8 cellular contexts compared by ENCODE assay signal in genomic region chr2:238202326-238203103, GRCh38. TPM values are rescaled to one million over a fixed set of nuclear protein-coding genes. Genes with fewer than 3 reads are reported as not detected.
DNase-seq lines count a peak whose midpoint lies in the region; ATAC-seq and TF ChIP-seq lines count a peak whose summit lies in the region.

No MANE protein-coding gene starts in this region.

- H3K56ac ChIP-seq in H9 (ENCODE audit: insufficient read length, low read depth, low read length): no peak overlapping the region

- no CpG with 5 or more reads among the region's 30 CpGs for WGBS in H9 (ENCODE audit: extremely low coverage, insufficient read length, low lambda C conversion rate)
- WGBS in esophagus muscularis mucosa: 9% methylated on average over 27 of the region's 30 CpGs
- 3 to 4% (median 4%) methylated on average over 30 of the region's 30 CpGs for WGBS in ovary, 3 donors

- H3K27me3 ChIP-seq in BLaER1 (no peaks in the 10 kb centered on the region), H9 (ENCODE audit: insufficient read depth, low read length) (no peaks in the 10 kb centered on the region), esophagus muscularis mucosa (no peaks in the 10 kb centered on the region), ovary (no peaks in the 10 kb centered on the region)

- intact Hi-C loops in esophagus muscularis mucosa (cut with DNase I) (loop anchor here (10.0 kb wide), 1 partner anchor 62 kb away; no protein-coding TSS in a partner anchor), ovary (cut with DNase I) (no loop called here), head of caudate nucleus (cut with DNase I) (no loop called here)

- H3K23ac ChIP-seq in H9 (ENCODE audit: insufficient read length, low read depth, low read length): no peak overlapping the region

- no peak overlapping the region for H3K14ac ChIP-seq in H9 (ENCODE audit: insufficient read depth, low read length)

- H2AFZ ChIP-seq in H9 (ENCODE audit: low read length): no peak overlapping the region

- no peak overlapping the region for H4K91ac ChIP-seq in H9 (ENCODE audit: insufficient read length, low read depth, low read length)

- peaks cover 8% of the 10 kb centered on the region for H3K23me2 ChIP-seq in H9 (ENCODE audit: insufficient read length, low read depth, low read length, poor library complexity, severe bottlenecking)

- no peak for TF ChIP-seq POLR2A in esophagus muscularis mucosa (IDR thresholded peaks at IDR 0.05; ENCODE audit: low read depth)
- no peak for TF ChIP-seq POLR2A in ovary (IDR thresholded peaks at IDR 0.05)

- H2AK5ac ChIP-seq in H9 (ENCODE audit: insufficient read length, low read length): no peak overlapping the region

- no peak overlapping the region for H2BK5ac ChIP-seq in H9 (ENCODE audit: insufficient read length, low read length)

- no peak overlapping the region for H4K8ac ChIP-seq in H9 (replicated peaks; ENCODE audit: insufficient read length, low read depth, low read length)

- no peak overlapping the region for H2BK15ac ChIP-seq in H9 (ENCODE audit: low read depth, low read length)

- H3K27ac ChIP-seq in BLaER1: peak overlapping the region; percentile 96
- no peak overlapping the region for H3K27ac ChIP-seq in H9 (ENCODE audit: insufficient read length, low read depth, low read length)
- peak overlapping the region; percentile 94 for H3K27ac ChIP-seq in VCaP
- peak overlapping the region; percentile 92 to 100 (median 96) for H3K27ac ChIP-seq in esophagus muscularis mucosa (replicated peaks in 1 of 4)
- peak overlapping the region; percentile 84 for H3K27ac ChIP-seq in ovary

- H3K4me1 ChIP-seq in BLaER1: peaks cover 29% of the 10 kb centered on the region
- no peaks in the 10 kb centered on the region for H3K4me1 ChIP-seq in H9 (ENCODE audit: insufficient read depth, low read length)
- H3K4me1 ChIP-seq in esophagus muscularis mucosa: peaks cover 31 to 56% (median 54%) of the 10 kb centered on the region in 4 donors
- H3K4me1 ChIP-seq in ovary (ENCODE audit: insufficient read depth): peaks cover 13% of the 10 kb centered on the region

- TF ChIP-seq CTCF in H9 (conservative IDR thresholded peaks at IDR 0.05) (no peak), VCaP (conservative IDR thresholded peaks at IDR 0.05) (no peak), esophagus muscularis mucosa (IDR thresholded peaks at IDR 0.05) (no peak), ovary (IDR thresholded peaks at IDR 0.05) (no peak)

- no peak overlapping the region for H3K18ac ChIP-seq in H9 (ENCODE audit: insufficient read length, low read depth, low read length)

- H2BK20ac ChIP-seq in H9 (ENCODE audit: low read depth, low read length, poor library complexity, severe bottlenecking): no peak overlapping the region

- H3K27ac Mint-ChIP-seq in H9: peak overlapping the region in 2 of 3 experiments; percentile 49 to 95; a peak in 3 of 7 replicates

- H3K4me3 Mint-ChIP-seq in H9: peak overlapping the region; percentile 84 to 90

- peaks cover 30% of the 10 kb centered on the region; the same call in 1 of the 2 replicates for H3K79me2 ChIP-seq in H9 (ENCODE audit: insufficient read depth, low read length)

- H3K9ac ChIP-seq in BLaER1: peak overlapping the region; percentile 98
- H3K9ac ChIP-seq in H9 (ENCODE audit: extremely low read depth, insufficient read length, low read length): peak overlapping the region; percentile 39

- H3K4me2 ChIP-seq in BLaER1: peak overlapping the region; percentile 94
- peak overlapping the region; percentile 82 for H3K4me2 ChIP-seq in H9 (ENCODE audit: insufficient read depth, insufficient read length, low read length)

- peaks cover 7 to 11% of the 10 kb centered on the region in 2 experiments for H3K4me1 Mint-ChIP-seq in H9

- DNase-seq in H9 (no peak), esophagus muscularis mucosa (ENCODE audit: extremely low spot score) (no peak), ovary (no peak), head of caudate nucleus (no peak), NCI-H510A (lab: John Stamatoyannopoulos, UW) (no peak)

- H3K4me3 ChIP-seq in BLaER1 (peak overlapping the region; percentile 99), esophagus muscularis mucosa (peak overlapping the region; percentile 85 to 97 (median 91)), ovary (peak overlapping the region; percentile 92)

- ATAC-seq in HG03025 (IDR thresholded peaks at IDR 0.05; ENCODE audit: low FRiP score, unreplicated experiment): no peak

- peaks cover 7% of the 10 kb centered on the region for H3K36me3 ChIP-seq in BLaER1
- no peaks in the 10 kb centered on the region for H3K36me3 ChIP-seq in esophagus muscularis mucosa
- H3K36me3 ChIP-seq in ovary: no peaks in the 10 kb centered on the region

- peaks cover 16% of the 10 kb centered on the region for H3K79me1 ChIP-seq in H9 (ENCODE audit: insufficient read depth, low read depth, low read length, poor library complexity, severe bottlenecking)

- H3K36me3 Mint-ChIP-seq in H9 (ENCODE audit: insufficient read depth in 1 of 3, low read depth in 3 of 3): peaks cover 3 to 10% (median 8%) of the 10 kb centered on the region in 3 experiments; a peak in 6 of 7 replicates

- no peak overlapping the region for H2BK120ac ChIP-seq in H9 (ENCODE audit: low read depth, low read length, poor library complexity, severe bottlenecking)

- no peak overlapping the region for H3K4ac ChIP-seq in H9 (ENCODE audit: low read depth, low read length)

- H4K20me1 ChIP-seq in BLaER1: peaks cover 59% of the 10 kb centered on the region
- no peaks in the 10 kb centered on the region for H4K20me1 ChIP-seq in H9 (ENCODE audit: control insufficient read depth, insufficient read depth, insufficient read length)

- H4K5ac ChIP-seq in H9 (ENCODE audit: insufficient read length, low read depth, low read length): no peak overlapping the region

- no peak for TF ChIP-seq EP300 in esophagus muscularis mucosa (IDR thresholded peaks at IDR 0.05)
- no peak for TF ChIP-seq EP300 in ovary (IDR thresholded peaks at IDR 0.05)

- H3K9me3 ChIP-seq in BLaER1: no peaks in the 10 kb centered on the region
- no peaks in the 10 kb centered on the region for H3K9me3 ChIP-seq in H9 (ENCODE audit: control insufficient read depth, low read depth, low read length)
- H3K9me3 ChIP-seq in esophagus muscularis mucosa: no peaks in the 10 kb centered on the region
- H3K9me3 ChIP-seq in ovary: no peaks in the 10 kb centered on the region

- H3K9me3 Mint-ChIP-seq in H9: peaks cover 8 to 12% of the 10 kb centered on the region in 2 experiments; a peak in 4 of 5 replicates

- H3T11ph ChIP-seq in H9 (ENCODE audit: low read length): no peak overlapping the region

- H2BK12ac ChIP-seq in H9 (ENCODE audit: insufficient read length, low read depth, low read length): no peak overlapping the region

- peaks cover 11% of the 10 kb centered on the region for H3K27me3 Mint-ChIP-seq in H9 (ENCODE audit: low read depth)

RNA-seq across cellular contexts. Expression of gene ILKAP, which starts 1.0 kb away (rescaled TPM):
- 40.3 and 41.5 TPM in 2 replicates for total RNA-seq in H9 (2021)
- 10 to 100 TPM; 27.3 to 36.0 (median 34.3) TPM for total RNA-seq in esophagus muscularis mucosa
- total RNA-seq in ovary: 10 to 100 TPM; 28.4 to 54.9 (median 38.9) TPM
- 10 to 100 TPM; 28.5 to 49.5 TPM for polyA plus RNA-seq in ovary

RNA-seq across cellular contexts. Expression of gene HES6, which starts 37.3 kb away (rescaled TPM):
- total RNA-seq in H9 (2021) (27.1 and 27.7 TPM in 2 replicates), esophagus muscularis mucosa (10 to 100 TPM; 10.2 to 17.0 (median 11.2) TPM), ovary (10 to 100 TPM in 2 of 7 donors, 1 to 10 TPM in 5; 1.1 to 12.4 (median 3.1) TPM)
- 1 to 10 TPM in 1 of 2 donors, under 1 TPM in 1; 0.33 to 2.0 TPM for polyA plus RNA-seq in ovary

RNA-seq across cellular contexts. Expression of gene ERFE, which starts 43.7 kb away (rescaled TPM):
- total RNA-seq in H9 (2021): 2.0 and 2.1 TPM in 2 replicates
- under 1 TPM in 2 of 4 donors, not detected in 2; 0.39 to 0.66 TPM for total RNA-seq in esophagus muscularis mucosa
- total RNA-seq in ovary: under 1 TPM in 4 of 7 donors, not detected in 3; 0.20 to 0.69 (median 0.34) TPM
- under 1 TPM in 1 of 2 donors, not detected in 1; 0.19 TPM for polyA plus RNA-seq in ovary
